8 cellular contexts compared by ENCODE assay signal in genomic region chr6:32244946-32245398, GRCh38. TPM values are rescaled to one million over a fixed set of nuclear protein-coding genes. Genes with fewer than 3 reads are reported as not detected.
DNase-seq lines count a peak whose midpoint lies in the region; ATAC-seq and TF ChIP-seq lines count a peak whose summit lies in the region.

No MANE protein-coding gene starts in this region.

- H3F3A ChIP-seq in DOHH2 (ENCODE audit: control insufficient read depth, insufficient read depth) = no peaks in the 10 kb centered on the region

- peak; percentile 93 for ATAC-seq in sciatic nerve

- intact Hi-C loops in sciatic nerve (cut with DNase I) = no loop called here

- H3K4me3 Mint-ChIP-seq in T-helper 1 cell treated with Interleukin-12 subunit alpha and Interleukin-12 subunit beta and Interleukin-4 antibody, amounts not matched to agents 30 μg/mL and 1 μg/mL, for 36 hours = peak overlapping the region; percentile 58

- peaks cover 30% of the 10 kb centered on the region for H3K27me3 Mint-ChIP-seq in T-helper 1 cell treated with Interleukin-12 subunit alpha and Interleukin-12 subunit beta and Interleukin-4 antibody, amounts not matched to agents 30 μg/mL and 1 μg/mL, for 36 hours (ENCODE audit: low read depth)

- peaks cover 12% of the 10 kb centered on the region for H3K9me3 ChIP-seq in DOHH2 (ENCODE audit: control insufficient read depth, insufficient read depth, low read length)

- peak overlapping the region; percentile 67 for H3K4me2 ChIP-seq in DOHH2 (ENCODE audit: low read length)

- no peak overlapping the region for H3K27ac ChIP-seq in DOHH2 (ENCODE audit: low read depth, low read length)

- H3K4me3 ChIP-seq in DOHH2 (ENCODE audit: low read length) = peak overlapping the region; percentile 18

- H3K36me3 ChIP-seq in DOHH2 (ENCODE audit: control insufficient read depth, low read length) = no peaks in the 10 kb centered on the region

- H3K27ac Mint-ChIP-seq in T-helper 1 cell treated with Interleukin-12 subunit alpha and Interleukin-12 subunit beta and Interleukin-4 antibody, amounts not matched to agents 30 μg/mL and 1 μg/mL, for 36 hours = peak overlapping the region; percentile 56

- H3K9me3 Mint-ChIP-seq in T-helper 1 cell treated with Interleukin-12 subunit alpha and Interleukin-12 subunit beta and Interleukin-4 antibody, amounts not matched to agents 30 μg/mL and 1 μg/mL, for 36 hours = peaks cover 9% of the 10 kb centered on the region

- DNase-seq in KBM-7 (peak; percentile 77), amygdala (lab: John Stamatoyannopoulos, UW) (peak in 53 of 56 donors; percentile 15 to 89 (median 57)), hepatic stellate cell (ENCODE audit: low spot score) (peak; percentile 90), sciatic nerve (ENCODE audit: low spot score) (peak; percentile 94), NCI-H1092 treated with DMSO at 0.1 percent for 48 hours (lab: John Stamatoyannopoulos, UW) (no peak), GF-D8 (lab: John Stamatoyannopoulos, UW) (no peak)

- in situ Hi-C loops in KBM-7 (cut with MboI; ENCODE audit: low pct_unique_long_range_greater_than_20kb, low sequenced_read_pairs) = no loop called here

- H3K9me2 ChIP-seq in DOHH2 (replicated peaks; ENCODE audit: control insufficient read depth, low read length) = no peaks in the 10 kb centered on the region

- no peaks in the 10 kb centered on the region for H3K79me2 ChIP-seq in DOHH2 (ENCODE audit: control insufficient read depth, low read length)

- peak; percentile 92 for TF ChIP-seq CTCF in DOHH2 (IDR thresholded peaks at IDR 0.05; ENCODE audit: low read depth, low read length, poor library complexity, severe bottlenecking)

- no peaks in the 10 kb centered on the region for H4K20me1 ChIP-seq in DOHH2 (ENCODE audit: control insufficient read depth, insufficient read depth, low read depth, low read length)

- H3K36me3 Mint-ChIP-seq in T-helper 1 cell treated with Interleukin-12 subunit alpha and Interleukin-12 subunit beta and Interleukin-4 antibody, amounts not matched to agents 30 μg/mL and 1 μg/mL, for 36 hours (ENCODE audit: low read depth) = no peaks in the 10 kb centered on the region

- H3K4me1 Mint-ChIP-seq in T-helper 1 cell treated with Interleukin-12 subunit alpha and Interleukin-12 subunit beta and Interleukin-4 antibody, amounts not matched to agents 30 μg/mL and 1 μg/mL, for 36 hours (ENCODE audit: low read depth) = peaks cover 19% of the 10 kb centered on the region

- H3K4me1 ChIP-seq in DOHH2 (ENCODE audit: control insufficient read depth, low read length) = peaks cover 15% of the 10 kb centered on the region

- no peaks in the 10 kb centered on the region for H3K27me3 ChIP-seq in DOHH2 (ENCODE audit: control insufficient read depth, low read length)

RNA-seq across cellular contexts. Expression of gene NOTCH4, which starts 21.1 kb away (rescaled TPM):
- 71.8 TPM for total RNA-seq in sciatic nerve

RNA-seq across cellular contexts. Expression of gene GPSM3, which starts 52.5 kb away (rescaled TPM):
- 20.5 TPM for total RNA-seq in sciatic nerve

RNA-seq across cellular contexts. Expression of gene PBX2, which starts 55.0 kb away (rescaled TPM):
- 97.7 TPM for total RNA-seq in sciatic nerve

Comparison
In these comparisons a context has a peak if more than half of its experiments do, and no peak if none do; other contexts are left out.
1. DNase-seq: peak in KBM-7 (single experiment), amygdala (53 of 56), hepatic stellate cell (single experiment) and sciatic nerve (single experiment); none in NCI-H1092 treated with DMSO at 0.1 percent for 48 hours (single experiment) and GF-D8 (single experiment).